Comparison of ENCODE assay signal across 1 cellular context in genomic region chr4:69458184-69458826, GRCh38.
TF ChIP-seq lines count a peak whose summit lies in the region.

No MANE protein-coding gene starts in this region.

TF ChIP-seq in HepG2, 621 proteins besides CTCF, POLR2A, EP300 and RAD21 (continued from another document and continues in another):
- TF ChIP-seq E2F2 (CRISPR knock-in tag; IDR thresholded peaks at IDR 0.05; ENCODE audit: borderline replicate concordance) (no peak), ZNF383 (CRISPR knock-in tag; IDR thresholded peaks at IDR 0.05; ENCODE audit: borderline replicate concordance) (no peak), HOXA9 (CRISPR knock-in tag; IDR thresholded peaks at IDR 0.05; ENCODE audit: borderline replicate concordance) (no peak), ZNF737 (CRISPR knock-in tag; IDR thresholded peaks at IDR 0.05; ENCODE audit: borderline replicate concordance) (no peak), FOXP4 (CRISPR knock-in tag; IDR thresholded peaks at IDR 0.05) (no peak), KLF15 (CRISPR knock-in tag; IDR thresholded peaks at IDR 0.05; ENCODE audit: borderline replicate concordance) (no peak), NR3C1 (CRISPR knock-in tag; IDR thresholded peaks at IDR 0.05) (no peak), ZNF790 (CRISPR knock-in tag; IDR thresholded peaks at IDR 0.05; ENCODE audit: borderline replicate concordance) (no peak), YEATS2 (CRISPR knock-in tag; IDR thresholded peaks at IDR 0.05; ENCODE audit: borderline replicate concordance) (no peak), SNAI1 (CRISPR knock-in tag; IDR thresholded peaks at IDR 0.05; ENCODE audit: borderline replicate concordance) (no peak), MZF1 (CRISPR knock-in tag; IDR thresholded peaks at IDR 0.05; ENCODE audit: borderline replicate concordance) (no peak), ZSCAN21 (CRISPR knock-in tag; IDR thresholded peaks at IDR 0.05; ENCODE audit: borderline replicate concordance) (no peak), ZNF7 (CRISPR knock-in tag; IDR thresholded peaks at IDR 0.05) (no peak), ZNF292 (CRISPR knock-in tag; IDR thresholded peaks at IDR 0.05; ENCODE audit: borderline replicate concordance, low read depth) (peak; percentile 40; the same call in 1 of the 2 replicates), ZNF674 (CRISPR knock-in tag; IDR thresholded peaks at IDR 0.05; ENCODE audit: low read depth) (no peak), ZNF775 (CRISPR knock-in tag; IDR thresholded peaks at IDR 0.05; ENCODE audit: borderline replicate concordance) (no peak), ZNF317 (CRISPR knock-in tag; IDR thresholded peaks at IDR 0.05) (no peak), FOXM1 (CRISPR knock-in tag; IDR thresholded peaks at IDR 0.05) (no peak), PATZ1 (CRISPR knock-in tag; IDR thresholded peaks at IDR 0.05) (no peak), ZNF160 (CRISPR knock-in tag; IDR thresholded peaks at IDR 0.05) (peak; percentile 100), ZNF784 (CRISPR knock-in tag; IDR thresholded peaks at IDR 0.05; ENCODE audit: borderline replicate concordance) (no peak), CREB1 (IDR thresholded peaks at IDR 0.05) (no peak), CREB1 (CRISPR knock-in tag; IDR thresholded peaks at IDR 0.05) (peak; percentile 64; the same call in 1 of the 2 replicates), FOXC1 (CRISPR knock-in tag; IDR thresholded peaks at IDR 0.05; ENCODE audit: borderline replicate concordance) (no peak), MIXL1 (CRISPR knock-in tag; IDR thresholded peaks at IDR 0.05) (peak; percentile 87), ZNF3 (CRISPR knock-in tag; IDR thresholded peaks at IDR 0.05) (no peak), ASH2L (IDR thresholded peaks at IDR 0.05; ENCODE audit: insufficient read length, low read depth, low read length) (no peak), FOXJ3 (CRISPR knock-in tag; IDR thresholded peaks at IDR 0.05; ENCODE audit: borderline replicate concordance) (peak; percentile 80; the same call in 1 of the 2 replicates), REPIN1 (CRISPR knock-in tag; IDR thresholded peaks at IDR 0.05; ENCODE audit: borderline replicate concordance, low read depth) (peak; percentile 22; the same call in 1 of the 2 replicates), SRY (CRISPR knock-in tag; IDR thresholded peaks at IDR 0.05) (no peak), HDAC1 (CRISPR knock-in tag; IDR thresholded peaks at IDR 0.05) (peak; percentile 44; the same call in 1 of the 2 replicates), PITX1 (CRISPR knock-in tag; IDR thresholded peaks at IDR 0.05) (peak; percentile 55; the same call in 1 of the 2 replicates), ZNF17 (CRISPR knock-in tag; IDR thresholded peaks at IDR 0.05) (no peak), ZNF407 (CRISPR knock-in tag; IDR thresholded peaks at IDR 0.05; ENCODE audit: not compliant biosample characterization) (no peak)
- TF ChIP-seq, protein P1, sequence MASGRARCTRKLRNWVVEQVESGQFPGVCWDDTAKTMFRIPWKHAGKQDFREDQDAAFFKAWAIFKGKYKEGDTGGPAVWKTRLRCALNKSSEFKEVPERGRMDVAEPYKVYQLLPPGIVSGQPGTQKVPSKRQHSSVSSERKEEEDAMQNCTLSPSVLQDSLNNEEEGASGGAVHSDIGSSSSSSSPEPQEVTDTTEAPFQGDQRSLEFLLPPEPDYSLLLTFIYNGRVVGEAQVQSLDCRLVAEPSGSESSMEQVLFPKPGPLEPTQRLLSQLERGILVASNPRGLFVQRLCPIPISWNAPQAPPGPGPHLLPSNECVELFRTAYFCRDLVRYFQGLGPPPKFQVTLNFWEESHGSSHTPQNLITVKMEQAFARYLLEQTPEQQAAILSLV (CRISPR knock-in tag; IDR thresholded peaks at IDR 0.05; ENCODE audit: borderline replicate concordance) = no peak
- TF ChIP-seq, protein P2, sequence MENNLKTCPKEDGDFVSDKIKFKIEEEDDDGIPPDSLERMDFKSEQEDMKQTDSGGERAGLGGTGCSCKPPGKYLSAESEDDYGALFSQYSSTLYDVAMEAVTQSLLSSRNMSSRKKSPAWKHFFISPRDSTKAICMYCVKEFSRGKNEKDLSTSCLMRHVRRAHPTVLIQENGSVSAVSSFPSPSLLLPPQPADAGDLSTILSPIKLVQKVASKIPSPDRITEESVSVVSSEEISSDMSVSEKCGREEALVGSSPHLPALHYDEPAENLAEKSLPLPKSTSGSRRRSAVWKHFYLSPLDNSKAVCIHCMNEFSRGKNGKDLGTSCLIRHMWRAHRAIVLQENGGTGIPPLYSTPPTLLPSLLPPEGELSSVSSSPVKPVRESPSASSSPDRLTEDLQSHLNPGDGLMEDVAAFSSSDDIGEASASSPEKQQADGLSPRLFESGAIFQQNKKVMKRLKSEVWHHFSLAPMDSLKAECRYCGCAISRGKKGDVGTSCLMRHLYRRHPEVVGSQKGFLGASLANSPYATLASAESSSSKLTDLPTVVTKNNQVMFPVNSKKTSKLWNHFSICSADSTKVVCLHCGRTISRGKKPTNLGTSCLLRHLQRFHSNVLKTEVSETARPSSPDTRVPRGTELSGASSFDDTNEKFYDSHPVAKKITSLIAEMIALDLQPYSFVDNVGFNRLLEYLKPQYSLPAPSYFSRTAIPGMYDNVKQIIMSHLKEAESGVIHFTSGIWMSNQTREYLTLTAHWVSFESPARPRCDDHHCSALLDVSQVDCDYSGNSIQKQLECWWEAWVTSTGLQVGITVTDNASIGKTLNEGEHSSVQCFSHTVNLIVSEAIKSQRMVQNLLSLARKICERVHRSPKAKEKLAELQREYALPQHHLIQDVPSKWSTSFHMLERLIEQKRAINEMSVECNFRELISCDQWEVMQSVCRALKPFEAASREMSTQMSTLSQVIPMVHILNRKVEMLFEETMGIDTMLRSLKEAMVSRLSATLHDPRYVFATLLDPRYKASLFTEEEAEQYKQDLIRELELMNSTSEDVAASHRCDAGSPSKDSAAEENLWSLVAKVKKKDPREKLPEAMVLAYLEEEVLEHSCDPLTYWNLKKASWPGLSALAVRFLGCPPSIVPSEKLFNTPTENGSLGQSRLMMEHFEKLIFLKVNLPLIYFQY (CRISPR knock-in tag; IDR thresholded peaks at IDR 0.05; ENCODE audit: borderline replicate concordance) = 0 out of 2 replicates have a peak, but pooled peaks have one; percentile 39
- TF ChIP-seq, protein P3, sequence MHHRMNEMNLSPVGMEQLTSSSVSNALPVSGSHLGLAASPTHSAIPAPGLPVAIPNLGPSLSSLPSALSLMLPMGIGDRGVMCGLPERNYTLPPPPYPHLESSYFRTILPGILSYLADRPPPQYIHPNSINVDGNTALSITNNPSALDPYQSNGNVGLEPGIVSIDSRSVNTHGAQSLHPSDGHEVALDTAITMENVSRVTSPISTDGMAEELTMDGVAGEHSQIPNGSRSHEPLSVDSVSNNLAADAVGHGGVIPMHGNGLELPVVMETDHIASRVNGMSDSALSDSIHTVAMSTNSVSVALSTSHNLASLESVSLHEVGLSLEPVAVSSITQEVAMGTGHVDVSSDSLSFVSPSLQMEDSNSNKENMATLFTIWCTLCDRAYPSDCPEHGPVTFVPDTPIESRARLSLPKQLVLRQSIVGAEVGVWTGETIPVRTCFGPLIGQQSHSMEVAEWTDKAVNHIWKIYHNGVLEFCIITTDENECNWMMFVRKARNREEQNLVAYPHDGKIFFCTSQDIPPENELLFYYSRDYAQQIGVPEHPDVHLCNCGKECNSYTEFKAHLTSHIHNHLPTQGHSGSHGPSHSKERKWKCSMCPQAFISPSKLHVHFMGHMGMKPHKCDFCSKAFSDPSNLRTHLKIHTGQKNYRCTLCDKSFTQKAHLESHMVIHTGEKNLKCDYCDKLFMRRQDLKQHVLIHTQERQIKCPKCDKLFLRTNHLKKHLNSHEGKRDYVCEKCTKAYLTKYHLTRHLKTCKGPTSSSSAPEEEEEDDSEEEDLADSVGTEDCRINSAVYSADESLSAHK (CRISPR knock-in tag; IDR thresholded peaks at IDR 0.05; ENCODE audit: borderline replicate concordance) = no peak
